9 cellular contexts compared by ENCODE assay signal in genomic region chr12:75816892-75817291, GRCh38.
A peak's percentile ranks its signal among the peaks of the same experiment; 100 is the strongest.
DNase-seq lines count a peak whose midpoint lies in the region; ATAC-seq and TF ChIP-seq lines count a peak whose summit lies in the region.
"Had no signal": no experiment of that assay in that cellular context is flagged by ENCODE, and none has a peak within 500 bp of the region (broad histone marks: within the 10 kb centered on the region; RNA-seq: fewer than 3 reads in every experiment).

No MANE protein-coding gene starts in this region.

- in situ Hi-C loops in G401 (cut with HindIII; ENCODE audit: low sequenced_read_pairs), result no loop called here

- peaks cover 10% of the 10 kb centered on the region for H3K4me1 ChIP-seq in CD4-positive, CD25-positive, alpha-beta regulatory T cell (ENCODE audit: control insufficient read depth, insufficient read depth, low read length, poor library complexity, severe bottlenecking)
- H3K4me1 ChIP-seq in RWPE2 (ENCODE audit: insufficient read depth, poor library complexity, severe bottlenecking), result peaks cover 29% of the 10 kb centered on the region
- H3K4me1 ChIP-seq in stomach, result peaks cover 0 to 13% (median 5%) of the 10 kb centered on the region in 4 donors

- DNase-seq in CD4-positive, CD25-positive, alpha-beta regulatory T cell, result peak in 1 of 3 donors; percentile 35
- DNase-seq in HFFc6 (peak; percentile 87), RWPE2 (ENCODE audit: low spot score) (no peak), iris pigment epithelial cell (ENCODE audit: low read depth) (peak; percentile 71), G401 (ENCODE audit: low spot score) (no peak), coronary artery (ENCODE audit: low spot score) (no peak), stomach (no peak)
- DNase-seq in stimulated activated CD4-positive, alpha-beta T cell treated with anti-CD3 and anti-CD28 coated beads, Interleukin-15, amount 100 ng/mL, for 24 hours, result no peak
- DNase-seq: naive B cell had no signal

- no peak overlapping the region for H3K27ac Mint-ChIP-seq in CD4-positive, CD25-positive, alpha-beta regulatory T cell
- peak overlapping the region; percentile 97 for H3K27ac Mint-ChIP-seq in HFFc6
- H3K27ac Mint-ChIP-seq: naive B cell had no signal

- H3K4me1 Mint-ChIP-seq in CD4-positive, CD25-positive, alpha-beta regulatory T cell, result peaks cover 14 to 50% (median 18%) of the 10 kb centered on the region in 4 donors
- peaks cover 87% of the 10 kb centered on the region for H3K4me1 Mint-ChIP-seq in HFFc6 (ENCODE audit: low read depth)

- peak; percentile 67 to 72 for ATAC-seq in CD4-positive, CD25-positive, alpha-beta regulatory T cell (ENCODE audit: low read depth in 2 of 2)
- peak; percentile 39; the same call in 1 of the 3 replicates for ATAC-seq in RWPE2 (ENCODE audit: low read depth)

- 13 to 23% (median 18%) methylated on average over 1 of the region's 1 CpG for WGBS in stomach, 5 donors

- H3K27ac ChIP-seq in CD4-positive, CD25-positive, alpha-beta regulatory T cell (ENCODE audit: insufficient read depth, low read length, poor library complexity, severe bottlenecking), result no peak overlapping the region
- H3K27ac ChIP-seq in RWPE2 (ENCODE audit: poor library complexity, severe bottlenecking), result no peak overlapping the region
- no peak overlapping the region for H3K27ac ChIP-seq in coronary artery
- H3K27ac ChIP-seq in stomach, result no peak overlapping the region

- no peaks in the 10 kb centered on the region for H3K27me3 ChIP-seq in CD4-positive, CD25-positive, alpha-beta regulatory T cell (ENCODE audit: control insufficient read depth, insufficient read depth, low read length)
- H3K27me3 ChIP-seq in RWPE2 (ENCODE audit: insufficient read depth, poor library complexity, severe bottlenecking) (no peaks in the 10 kb centered on the region), stomach (no peaks in the 10 kb centered on the region)

- H3K36me3 ChIP-seq in CD4-positive, CD25-positive, alpha-beta regulatory T cell (ENCODE audit: control insufficient read depth, insufficient read depth, low read length), result no peaks in the 10 kb centered on the region
- H3K36me3 ChIP-seq in RWPE2 (ENCODE audit: low read depth) (no peaks in the 10 kb centered on the region), stomach (no peaks in the 10 kb centered on the region)

- TF ChIP-seq CTCF in HFFc6 (IDR thresholded peaks at IDR 0.05), result peak; percentile 72
- peak; percentile 51 for TF ChIP-seq CTCF in RWPE2 (IDR thresholded peaks at IDR 0.05; ENCODE audit: poor library complexity, severe bottlenecking)
- no peak for TF ChIP-seq CTCF in coronary artery (IDR thresholded peaks at IDR 0.05)
- no peak for TF ChIP-seq CTCF in stomach (IDR thresholded peaks at IDR 0.05)

- no peaks in the 10 kb centered on the region for H3K27me3 Mint-ChIP-seq in CD4-positive, CD25-positive, alpha-beta regulatory T cell
- no peaks in the 10 kb centered on the region; the same call in 1 of the 2 replicates for H3K27me3 Mint-ChIP-seq in HFFc6 (ENCODE audit: insufficient read depth)
- H3K27me3 Mint-ChIP-seq: naive B cell had no signal

- no peak overlapping the region for H3K4me3 ChIP-seq in CD4-positive, CD25-positive, alpha-beta regulatory T cell (ENCODE audit: low read depth, low read length)
- H3K4me3 ChIP-seq in RWPE2 (ENCODE audit: severe bottlenecking) (no peak overlapping the region), coronary artery (no peak overlapping the region), stomach (no peak overlapping the region)

- no peak for TF ChIP-seq EP300 in stomach (IDR thresholded peaks at IDR 0.05)

- no peak overlapping the region for H3K4me3 Mint-ChIP-seq in CD4-positive, CD25-positive, alpha-beta regulatory T cell
- no peak overlapping the region for H3K4me3 Mint-ChIP-seq in HFFc6
- H3K4me3 Mint-ChIP-seq: naive B cell had no signal

- H3K9me3 ChIP-seq in CD4-positive, CD25-positive, alpha-beta regulatory T cell (ENCODE audit: control insufficient read depth in 2 of 2, low read length in 2 of 2), result no peaks in the 10 kb centered on the region
- no peaks in the 10 kb centered on the region for H3K9me3 ChIP-seq in RWPE2 (ENCODE audit: severe bottlenecking)
- H3K9me3 ChIP-seq in stomach, result no peaks in the 10 kb centered on the region

- no peaks in the 10 kb centered on the region for H3K9me3 Mint-ChIP-seq in CD4-positive, CD25-positive, alpha-beta regulatory T cell
- no peaks in the 10 kb centered on the region for H3K9me3 Mint-ChIP-seq in HFFc6
- H3K9me3 Mint-ChIP-seq: naive B cell had no signal

- TF ChIP-seq POLR2A in stomach (IDR thresholded peaks at IDR 0.05), result no peak

- H3K36me3 Mint-ChIP-seq in CD4-positive, CD25-positive, alpha-beta regulatory T cell, result no peaks in the 10 kb centered on the region
- 0 out of 2 replicates have a peak, but pooled peaks cover 10% of the 10 kb centered on the region for H3K36me3 Mint-ChIP-seq in HFFc6 (ENCODE audit: low read depth)
- H3K36me3 Mint-ChIP-seq: naive B cell had no signal

- intact Hi-C loops in stomach (cut with DNase I; ENCODE audit: low total_unique reads), result no loop called here

Comparison
In these comparisons a context has a peak if more than half of its experiments do, and no peak if none do; other contexts are left out.
1. DNase-seq: peak in HFFc6 (single experiment) and iris pigment epithelial cell (single experiment); none in RWPE2 (single experiment), stimulated activated CD4-positive, alpha-beta T cell treated with anti-CD3 and anti-CD28 coated beads, Interleukin-15, amount 100 ng/mL, for 24 hours (single experiment), G401 (single experiment), coronary artery (single experiment) and stomach (single experiment).
2. CTCF ChIP-seq: peak in HFFc6 (single experiment) and RWPE2 (single experiment); none in coronary artery (single experiment) and stomach (0 of 7).